ENCODE assay signal across 9 cellular contexts in genomic region chr4:118076958-118077766, GRCh38. TPM values are rescaled to one million over a fixed set of nuclear protein-coding genes. Genes with fewer than 3 reads are reported as not detected.
DNase-seq lines count a peak whose midpoint lies in the region; ATAC-seq and TF ChIP-seq lines count a peak whose summit lies in the region.
"Had no signal": no experiment of that assay in that cellular context is flagged by ENCODE, and none has a peak within 500 bp of the region (broad histone marks: within the 10 kb centered on the region; RNA-seq: fewer than 3 reads in every experiment).

No MANE protein-coding gene starts in this region.

- ATAC-seq in HG02973 (IDR thresholded peaks at IDR 0.05; ENCODE audit: unreplicated experiment): peak; percentile 78

- H3K4me3 ChIP-seq in BE2C (ENCODE audit: low read depth, low read length) (no peak overlapping the region), hepatocyte (no peak overlapping the region), prostate gland (no peak overlapping the region)

- H3K9me3 ChIP-seq in BE2C: no peaks in the 10 kb centered on the region
- H3K9me3 ChIP-seq in hepatocyte (ENCODE audit: low read depth): no peaks in the 10 kb centered on the region
- H3K9me3 ChIP-seq in prostate gland: no peaks in the 10 kb centered on the region

- in situ Hi-C loops in GM13976 (cut with MboI; ENCODE audit: low sequenced_read_pairs, unreplicated experiment): no loop called here

- H3K79me2 ChIP-seq in hepatocyte: no peaks in the 10 kb centered on the region

- no peak overlapping the region for H3K4me2 ChIP-seq in hepatocyte

- DNase-seq in BE2C (peak; percentile 61), GM13976 (ENCODE audit: low spot score) (peak; percentile 17), RPMI8226 (peak; percentile 12), hepatocyte (ENCODE audit: low spot score) (peak; percentile 30), prostate gland (ENCODE audit: low spot score) (no peak), occipital lobe (lab: John Stamatoyannopoulos, UW) (no peak)
- no peak for DNase-seq in activated T-helper 2 cell treated with anti-CD3 and anti-CD28 coated beads, Interferon-gamma antibody, Interleukin-2, Interleukin-4, amounts not matched to agents 10 μg/mL and 5 μg/mL and 100 μg/mL, durations not matched to agents 14 hours and 24 hours and 36 hours (ENCODE audit: low spot score)

- no peaks in the 10 kb centered on the region for H3K36me3 Mint-ChIP-seq in activated T-helper 2 cell treated with anti-CD3 and anti-CD28 coated beads, Interferon-gamma antibody, Interleukin-2, Interleukin-4, amounts not matched to agents 10 μg/mL and 5 μg/mL and 100 μg/mL, durations not matched to agents 14 hours and 24 hours and 36 hours (ENCODE audit: low read depth)
- H3K36me3 Mint-ChIP-seq: memory B cell had no signal

- WGBS in hepatocyte (ENCODE audit: low lambda C conversion rate, missing lambda C conversion rate): 51% methylated on average over 7 of the region's 8 CpGs
- WGBS in prostate gland: 53% methylated on average over 8 of the region's 8 CpGs

- H3K27me3 Mint-ChIP-seq in activated T-helper 2 cell treated with anti-CD3 and anti-CD28 coated beads, Interferon-gamma antibody, Interleukin-2, Interleukin-4, amounts not matched to agents 10 μg/mL and 5 μg/mL and 100 μg/mL, durations not matched to agents 14 hours and 24 hours and 36 hours (ENCODE audit: low read depth): peaks cover 7% of the 10 kb centered on the region

- intact Hi-C loops in activated T-helper 2 cell treated with anti-CD3 and anti-CD28 coated beads, Interferon-gamma antibody, Interleukin-2, Interleukin-4, amounts not matched to agents 10 μg/mL and 5 μg/mL and 100 μg/mL, durations not matched to agents 14 hours and 24 hours and 36 hours (cut with micrococcal nuclease): loop anchor here (1.0 to 2.0 kb wide), 3 partner anchors 98 to 194 kb away; no protein-coding TSS in a partner anchor
- intact Hi-C loops in prostate gland (cut with DNase I): no loop called here

- peaks cover 12% of the 10 kb centered on the region for H3K4me1 Mint-ChIP-seq in activated T-helper 2 cell treated with anti-CD3 and anti-CD28 coated beads, Interferon-gamma antibody, Interleukin-2, Interleukin-4, amounts not matched to agents 10 μg/mL and 5 μg/mL and 100 μg/mL, durations not matched to agents 14 hours and 24 hours and 36 hours (ENCODE audit: low read depth)
- H3K4me1 Mint-ChIP-seq: memory B cell had no signal

- H3K27ac ChIP-seq in hepatocyte (no peak overlapping the region), prostate gland (no peak overlapping the region)

- no peaks in the 10 kb centered on the region for H4K20me1 ChIP-seq in hepatocyte (ENCODE audit: insufficient read depth, poor library complexity, severe bottlenecking)

- H3K4me3 Mint-ChIP-seq in activated T-helper 2 cell treated with anti-CD3 and anti-CD28 coated beads, Interferon-gamma antibody, Interleukin-2, Interleukin-4, amounts not matched to agents 10 μg/mL and 5 μg/mL and 100 μg/mL, durations not matched to agents 14 hours and 24 hours and 36 hours (ENCODE audit: low read depth): no peak overlapping the region
- H3K4me3 Mint-ChIP-seq: memory B cell had no signal

- H3K4me1 ChIP-seq in BE2C: no peaks in the 10 kb centered on the region
- no peaks in the 10 kb centered on the region for H3K4me1 ChIP-seq in hepatocyte (ENCODE audit: insufficient read depth)
- no peaks in the 10 kb centered on the region for H3K4me1 ChIP-seq in prostate gland (replicated peaks)

- peak; percentile 83 for TF ChIP-seq CTCF in BE2C (IDR thresholded peaks at IDR 0.05; ENCODE audit: low read depth, low read length)
- TF ChIP-seq CTCF in GM13976 (IDR thresholded peaks at IDR 0.05; ENCODE audit: borderline replicate concordance, control extremely low read depth, extremely low read depth, insufficient read depth, missing control alignments): peak; percentile 48
- TF ChIP-seq CTCF in hepatocyte (IDR thresholded peaks at IDR 0.05; ENCODE audit: poor library complexity): peak; percentile 34
- no peak for TF ChIP-seq CTCF in prostate gland (IDR thresholded peaks at IDR 0.05)

- H3K36me3 ChIP-seq in BE2C (no peaks in the 10 kb centered on the region), hepatocyte (replicated peaks; ENCODE audit: insufficient read depth, low read depth) (no peaks in the 10 kb centered on the region), prostate gland (no peaks in the 10 kb centered on the region)

- no peak for TF ChIP-seq POLR2A in prostate gland (IDR thresholded peaks at IDR 0.05)

- no peak overlapping the region for H3K27ac Mint-ChIP-seq in activated T-helper 2 cell treated with anti-CD3 and anti-CD28 coated beads, Interferon-gamma antibody, Interleukin-2, Interleukin-4, amounts not matched to agents 10 μg/mL and 5 μg/mL and 100 μg/mL, durations not matched to agents 14 hours and 24 hours and 36 hours
- H3K27ac Mint-ChIP-seq: memory B cell had no signal

- no peak overlapping the region for H2AFZ ChIP-seq in hepatocyte

- H3K27me3 ChIP-seq in BE2C: no peaks in the 10 kb centered on the region
- H3K27me3 ChIP-seq in hepatocyte: no peaks in the 10 kb centered on the region
- no peaks in the 10 kb centered on the region for H3K27me3 ChIP-seq in prostate gland (replicated peaks; ENCODE audit: insufficient read depth)

- no peaks in the 10 kb centered on the region for H3K9me2 ChIP-seq in hepatocyte (replicated peaks; ENCODE audit: insufficient read depth)

- H3K9me3 Mint-ChIP-seq in activated T-helper 2 cell treated with anti-CD3 and anti-CD28 coated beads, Interferon-gamma antibody, Interleukin-2, Interleukin-4, amounts not matched to agents 10 μg/mL and 5 μg/mL and 100 μg/mL, durations not matched to agents 14 hours and 24 hours and 36 hours: peaks cover 4% of the 10 kb centered on the region
- H3K9me3 Mint-ChIP-seq: memory B cell had no signal

RNA-seq across cellular contexts. Expression of gene NDST3, which starts 42.9 kb away (rescaled TPM):
- 0.34 TPM for polyA plus RNA-seq in BE2C (2012; ENCODE audit: insufficient read depth, insufficient read length, low read depth)
- 1.3 and 1.7 TPM in 2 replicates for total RNA-seq in hepatocyte
- 0.83 and 1.6 TPM in 2 replicates for polyA plus RNA-seq in hepatocyte
- 0.07 TPM in 1 of 2 replicates, not detected in the other for total RNA-seq in activated T-helper 2 cell treated with anti-CD3 and anti-CD28 coated beads, Interferon-gamma antibody, Interleukin-2, Interleukin-4, amounts not matched to agents 10 μg/mL and 5 μg/mL and 100 μg/mL, durations not matched to agents 14 hours and 24 hours and 36 hours
- under 1 TPM in 1 of 2 donors, not detected in 1; 0.05 TPM for total RNA-seq in prostate gland
- 39.3 TPM for total RNA-seq in occipital lobe

Comparison
In these comparisons a context has a peak if more than half of its experiments do, and no peak if none do; other contexts are left out.
1. DNase-seq: peak in BE2C (single experiment), GM13976 (single experiment), RPMI8226 (single experiment) and hepatocyte (single experiment); none in activated T-helper 2 cell treated with anti-CD3 and anti-CD28 coated beads, Interferon-gamma antibody, Interleukin-2, Interleukin-4, amounts not matched to agents 10 μg/mL and 5 μg/mL and 100 μg/mL, durations not matched to agents 14 hours and 24 hours and 36 hours (single experiment), prostate gland (single experiment) and occipital lobe (single experiment).
2. CTCF ChIP-seq: peak in BE2C (single experiment), GM13976 (single experiment) and hepatocyte (single experiment); none in prostate gland (0 of 4).
3. RNA of gene NDST3, which starts 42.9 kb away (total RNA-seq): 39.3 TPM in occipital lobe (single experiment); 1.3 to 1.7 TPM in hepatocyte, 0.05 TPM in prostate gland and 0.07 TPM in activated T-helper 2 cell treated with anti-CD3 and anti-CD28 coated beads, Interferon-gamma antibody, Interleukin-2, Interleukin-4, amounts not matched to agents 10 μg/mL and 5 μg/mL and 100 μg/mL, durations not matched to agents 14 hours and 24 hours and 36 hours; every median in the first group is over 10 times any median in the second.